9 cellular contexts compared by ENCODE assay signal in genomic region chr6:6407061-6407723, GRCh38.
A peak's percentile ranks its signal among the peaks of the same experiment; 100 is the strongest.
DNase-seq lines count a peak whose midpoint lies in the region; ATAC-seq, FAIRE-seq and TF ChIP-seq lines count a peak whose summit lies in the region.
"Had no signal": no experiment of that assay in that cellular context is flagged by ENCODE, and none has a peak within 500 bp of the region (broad histone marks: within the 10 kb centered on the region; RNA-seq: fewer than 3 reads in every experiment).

No MANE protein-coding gene starts in this region.

- peaks cover 4% of the 10 kb centered on the region for H3K4me1 Mint-ChIP-seq in memory B cell
- H3K4me1 Mint-ChIP-seq in activated T-helper 1 cell treated with anti-CD3 and anti-CD28 coated beads, Interleukin-12 subunit alpha, Interleukin-12 subunit beta, Interleukin-2, Interleukin-4 antibody, amounts not matched to agents 30 ng/mL and 10 ng/mL and 1 ng/mL, durations not matched to agents 14 hours and 24 hours and 36 hours (ENCODE audit: low read depth), result no peaks in the 10 kb centered on the region

- no peaks in the 10 kb centered on the region for H3K36me3 Mint-ChIP-seq in memory B cell
- no peaks in the 10 kb centered on the region for H3K36me3 Mint-ChIP-seq in activated T-helper 1 cell treated with anti-CD3 and anti-CD28 coated beads, Interleukin-12 subunit alpha, Interleukin-12 subunit beta, Interleukin-2, Interleukin-4 antibody, amounts not matched to agents 30 ng/mL and 10 ng/mL and 1 ng/mL, durations not matched to agents 14 hours and 24 hours and 36 hours (ENCODE audit: low read depth)

- intact Hi-C loops in spleen (cut with DNase I; ENCODE audit: low total_unique reads), result no loop called here
- intact Hi-C loops in activated T-helper 1 cell treated with anti-CD3 and anti-CD28 coated beads, Interleukin-12 subunit alpha, Interleukin-12 subunit beta, Interleukin-2, Interleukin-4 antibody, amounts not matched to agents 30 ng/mL and 10 ng/mL and 1 ng/mL, durations not matched to agents 14 hours and 24 hours and 36 hours (cut with micrococcal nuclease), result no loop called here

- ATAC-seq in GM18511 (IDR thresholded peaks at IDR 0.05; ENCODE audit: unreplicated experiment) (peak; percentile 97), GM21723 (IDR thresholded peaks at IDR 0.05; ENCODE audit: unreplicated experiment) (peak; percentile 98), memory B cell (ENCODE audit: low read depth) (peak; percentile 88)

- TF ChIP-seq CTCF in spleen (IDR thresholded peaks at IDR 0.05 in 8 of 11, conservative IDR thresholded peaks at IDR 0.05 in 3 of 11), result no peak

- no peak overlapping the region for H3K4me3 Mint-ChIP-seq in memory B cell
- H3K4me3 Mint-ChIP-seq in activated T-helper 1 cell treated with anti-CD3 and anti-CD28 coated beads, Interleukin-12 subunit alpha, Interleukin-12 subunit beta, Interleukin-2, Interleukin-4 antibody, amounts not matched to agents 30 ng/mL and 10 ng/mL and 1 ng/mL, durations not matched to agents 14 hours and 24 hours and 36 hours, result no peak overlapping the region

- no peaks in the 10 kb centered on the region for H3K36me3 ChIP-seq in small intestine (ENCODE audit: control insufficient read depth in 2 of 2, insufficient read depth in 2 of 2, low read length in 2 of 2)
- no peaks in the 10 kb centered on the region for H3K36me3 ChIP-seq in spleen
- H3K36me3 ChIP-seq: thoracic aorta had no signal

- H3K27me3 ChIP-seq in small intestine (ENCODE audit: control insufficient read depth in 2 of 2, insufficient read depth in 2 of 2, low read length in 2 of 2), result no peaks in the 10 kb centered on the region
- peaks cover 0 to 33% (median 0%) of the 10 kb centered on the region in 7 donors for H3K27me3 ChIP-seq in spleen (replicated peaks in 1 of 7)

- H3K9me3 ChIP-seq in small intestine (ENCODE audit: control insufficient read depth, low read depth) (no peaks in the 10 kb centered on the region), spleen (no peaks in the 10 kb centered on the region)
- H3K9me3 ChIP-seq: thoracic aorta had no signal

- H3K27ac ChIP-seq in small intestine (ENCODE audit: low read depth in 1 of 2, low read length in 1 of 2), result no peak overlapping the region
- peak overlapping the region in 2 of 8 donors; percentile 2 to 5 for H3K27ac ChIP-seq in spleen
- H3K27ac ChIP-seq: thoracic aorta had no signal

- DNase-seq in Jurkat, Clone E6-1 (ENCODE audit: low read depth, low spot score), result peak; percentile 99
- DNase-seq in memory B cell (ENCODE audit: low spot score in 2 of 2) (peak; percentile 52 to 60), small intestine (no peak), NCI-H446 (lab: John Stamatoyannopoulos, UW) (no peak), spleen (no peak)
- no peak for DNase-seq in activated T-helper 1 cell treated with anti-CD3 and anti-CD28 coated beads, Interleukin-12 subunit alpha, Interleukin-12 subunit beta, Interleukin-2, Interleukin-4 antibody, amounts not matched to agents 30 ng/mL and 10 ng/mL and 1 ng/mL, durations not matched to agents 14 hours and 24 hours and 36 hours (ENCODE audit: low spot score)

- no peaks in the 10 kb centered on the region for H3K4me1 ChIP-seq in small intestine (ENCODE audit: control insufficient read depth in 2 of 2, insufficient read depth in 1 of 2, low read depth in 1 of 2, low read length in 1 of 2)
- peaks cover 0 to 31% (median 10%) of the 10 kb centered on the region in 6 donors for H3K4me1 ChIP-seq in spleen

- TF ChIP-seq POLR2A in spleen (IDR thresholded peaks at IDR 0.05), result no peak

- FAIRE-seq in small intestine (lab: Jason Lieb, UNC), result no peak

- H3K27ac Mint-ChIP-seq in memory B cell, result no peak overlapping the region
- H3K27ac Mint-ChIP-seq in activated T-helper 1 cell treated with anti-CD3 and anti-CD28 coated beads, Interleukin-12 subunit alpha, Interleukin-12 subunit beta, Interleukin-2, Interleukin-4 antibody, amounts not matched to agents 30 ng/mL and 10 ng/mL and 1 ng/mL, durations not matched to agents 14 hours and 24 hours and 36 hours, result no peak overlapping the region

- peak overlapping the region; percentile 35 for H3K4me3 ChIP-seq in Jurkat, Clone E6-1 (ENCODE audit: low read length)
- H3K4me3 ChIP-seq in small intestine (ENCODE audit: low read depth in 1 of 2, low read length in 2 of 2) (no peak overlapping the region), spleen (no peak overlapping the region)
- H3K4me3 ChIP-seq: thoracic aorta had no signal

- peaks cover 7% of the 10 kb centered on the region for H3K27me3 Mint-ChIP-seq in memory B cell
- H3K27me3 Mint-ChIP-seq in activated T-helper 1 cell treated with anti-CD3 and anti-CD28 coated beads, Interleukin-12 subunit alpha, Interleukin-12 subunit beta, Interleukin-2, Interleukin-4 antibody, amounts not matched to agents 30 ng/mL and 10 ng/mL and 1 ng/mL, durations not matched to agents 14 hours and 24 hours and 36 hours (ENCODE audit: insufficient read depth), result peaks cover 4% of the 10 kb centered on the region

- no peaks in the 10 kb centered on the region for H3K9me3 Mint-ChIP-seq in memory B cell
- no peaks in the 10 kb centered on the region for H3K9me3 Mint-ChIP-seq in activated T-helper 1 cell treated with anti-CD3 and anti-CD28 coated beads, Interleukin-12 subunit alpha, Interleukin-12 subunit beta, Interleukin-2, Interleukin-4 antibody, amounts not matched to agents 30 ng/mL and 10 ng/mL and 1 ng/mL, durations not matched to agents 14 hours and 24 hours and 36 hours

- WGBS in small intestine, 3 donors, result 44 to 70% (median 64%) methylated on average over 4 of the region's 4 CpGs
- 27 to 40% (median 30%) methylated on average over 4 of the region's 4 CpGs for WGBS in spleen, 5 donors

Comparison
In these comparisons a context has a peak if more than half of its experiments do, and no peak if none do; other contexts are left out.
1. DNase-seq: peak in Jurkat, Clone E6-1 (single experiment) and memory B cell (2 of 2); none in small intestine (single experiment), NCI-H446 (0 of 2), spleen (single experiment) and activated T-helper 1 cell treated with anti-CD3 and anti-CD28 coated beads, Interleukin-12 subunit alpha, Interleukin-12 subunit beta, Interleukin-2, Interleukin-4 antibody, amounts not matched to agents 30 ng/mL and 10 ng/mL and 1 ng/mL, durations not matched to agents 14 hours and 24 hours and 36 hours (single experiment).
2. Peak in every context shown above with its lines, with median percentiles within 50 percentile points of each other: ATAC-seq.